ENCODE assay signal across 17 cellular contexts in the genomic region with DNA sequence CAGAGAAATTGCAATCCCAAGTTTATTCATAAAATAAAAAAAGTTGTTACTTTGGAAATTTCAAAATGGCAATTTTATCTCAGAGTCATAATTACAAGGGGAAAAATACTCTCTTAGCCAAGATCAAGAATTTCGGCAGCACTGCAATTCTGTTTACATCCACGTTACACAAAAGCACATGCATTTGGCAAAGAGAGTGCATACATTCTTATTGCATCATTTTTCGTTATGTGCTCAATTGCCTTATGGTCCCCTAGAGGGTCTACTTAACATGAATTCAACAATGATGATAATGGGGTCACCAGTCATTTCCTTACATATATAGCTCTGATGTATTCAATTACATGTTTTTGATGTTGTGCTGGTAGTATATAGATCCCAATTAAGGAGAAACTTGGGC.
DNase-seq lines count a peak whose midpoint lies in the region; ATAC-seq and TF ChIP-seq lines count a peak whose summit lies in the region.
"Had no signal": no experiment of that assay in that cellular context is flagged by ENCODE, and none has a peak within 500 bp of the region (broad histone marks: within the 10 kb centered on the region; RNA-seq: fewer than 3 reads in every experiment).

No MANE protein-coding gene starts in this region.

- POLR2A ChIA-PET in MCF 10A (lab: Yijun Ruan, JAX) = no interaction called here

- DNase-seq in MCF 10A (ENCODE audit: unreplicated experiment) = no peak
- no peak for DNase-seq in breast epithelium (ENCODE audit: low spot score in 2 of 2)
- DNase-seq in NCI-H69 (lab: John Stamatoyannopoulos, UW) = peak; percentile 44
- peak; percentile 42 for DNase-seq in fibroblast of pulmonary artery (ENCODE audit: low read depth)
- peak; percentile 26 for DNase-seq in skeletal muscle cell (ENCODE audit: low read depth)
- DNase-seq in NCI-H524 treated with DMSO at 0.1 percent for 48 hours (lab: John Stamatoyannopoulos, UW) = no peak
- no peak for DNase-seq in brain microvascular endothelial cell
- DNase-seq: 8988T, DMS79, NCI-H1105, NCI-H2081, NCI-H748 treated with DMSO at 0.1 percent for 48 hours had no signal

- no peaks in the 10 kb centered on the region for H3K9me3 ChIP-seq in breast epithelium

- H3K27me3 Mint-ChIP-seq in MCF 10A (ENCODE audit: insufficient read depth, unreplicated experiment) = no peaks in the 10 kb centered on the region

- no peaks in the 10 kb centered on the region for H3K36me3 Mint-ChIP-seq in MCF 10A (ENCODE audit: insufficient read depth, unreplicated experiment)

- H3K36me3 ChIP-seq in breast epithelium = no peaks in the 10 kb centered on the region
- no peaks in the 10 kb centered on the region for H3K36me3 ChIP-seq in brain microvascular endothelial cell (replicated peaks)

- H3K27ac ChIP-seq in breast epithelium = no peak overlapping the region
- H3K27ac ChIP-seq in brain microvascular endothelial cell = no peak overlapping the region
- H3K27ac ChIP-seq: HL-60, KMS-11, RWPE1 had no signal

- no peak overlapping the region for H3K4me3 Mint-ChIP-seq in MCF 10A (ENCODE audit: unreplicated experiment)

- H3K4me3 ChIP-seq in breast epithelium = no peak overlapping the region
- no peak overlapping the region for H3K4me3 ChIP-seq in fibroblast of pulmonary artery (replicated peaks; ENCODE audit: low read depth, low read length)
- H3K4me3 ChIP-seq in skeletal muscle cell (ENCODE audit: low read depth, low read length) = no peak overlapping the region
- no peak overlapping the region for H3K4me3 ChIP-seq in brain microvascular endothelial cell (ENCODE audit: low read depth, low read length)

- CTCF ChIA-PET in MCF 10A (lab: Yijun Ruan, JAX) = interaction anchor here (0.6 to 2.1 kb wide), 4 partner anchors 12 to 274 kb away, joined by 3 to 6 read pairs (median 3); no protein-coding TSS in a partner anchor

- no peaks in the 10 kb centered on the region for H3K4me1 Mint-ChIP-seq in MCF 10A (ENCODE audit: insufficient read depth, unreplicated experiment)

- TF ChIP-seq POLR2A in breast epithelium (IDR thresholded peaks at IDR 0.05) = no peak

- intact Hi-C loops in MCF 10A (cut with micrococcal nuclease) (no loop called here), breast epithelium (cut with DNase I; ENCODE audit: low total_unique reads) (no loop called here)

- no peak for ATAC-seq in HG03159 (IDR thresholded peaks at IDR 0.05; ENCODE audit: unreplicated experiment)
- ATAC-seq: SK-N-SH treated with all-trans-retinoic acid at 6 μM for 48 hours had no signal

- H3K9me3 Mint-ChIP-seq in MCF 10A (ENCODE audit: unreplicated experiment) = no peaks in the 10 kb centered on the region

- BruUV-seq in MCF 10A (replicated peaks; lab: Mats Ljungman, UMichigan) = TSS peak; percentile 77

- no peaks in the 10 kb centered on the region for H3K4me1 ChIP-seq in breast epithelium

- H3K27ac Mint-ChIP-seq in MCF 10A (ENCODE audit: low read depth, unreplicated experiment) = no peak overlapping the region

- in situ Hi-C loops in brain microvascular endothelial cell (cut with HindIII; ENCODE audit: low pct_ligation_motif_present, low sequenced_read_pairs) = no loop called here

- TF ChIP-seq CTCF in MCF 10A (IDR thresholded peaks at IDR 0.05; ENCODE audit: unreplicated experiment) (no peak), breast epithelium (IDR thresholded peaks at IDR 0.05) (no peak), fibroblast of pulmonary artery (IDR thresholded peaks at IDR 0.05; ENCODE audit: low read length, missing control alignments) (no peak), brain microvascular endothelial cell (IDR thresholded peaks at IDR 0.05; ENCODE audit: low read depth, low read length, missing control alignments) (no peak)

- no peaks in the 10 kb centered on the region for H3K27me3 ChIP-seq in breast epithelium
- H3K27me3 ChIP-seq in brain microvascular endothelial cell (replicated peaks) = no peaks in the 10 kb centered on the region

Comparison
In these comparisons a context has a peak if more than half of its experiments do, and no peak if none do; other contexts are left out.
1. DNase-seq: peak in NCI-H69 (single experiment), fibroblast of pulmonary artery (single experiment) and skeletal muscle cell (single experiment); none in MCF 10A (single experiment), breast epithelium (0 of 2), NCI-H524 treated with DMSO at 0.1 percent for 48 hours (single experiment) and brain microvascular endothelial cell (single experiment).